14 cellular contexts compared by ENCODE assay signal in genomic region chr16:5058476-5058875, GRCh38. TPM values are rescaled to one million over a fixed set of nuclear protein-coding genes. Genes with fewer than 3 reads are reported as not detected.
DNase-seq lines count a peak whose midpoint lies in the region; ATAC-seq and TF ChIP-seq lines count a peak whose summit lies in the region.
"Had no signal": no experiment of that assay in that cellular context is flagged by ENCODE, and none has a peak within 500 bp of the region (broad histone marks: within the 10 kb centered on the region; RNA-seq: fewer than 3 reads in every experiment).

No MANE protein-coding gene starts in this region.

- H3K27me3 ChIP-seq in left ventricle myocardium inferior (ENCODE audit: low read depth) (no peaks in the 10 kb centered on the region), spleen (replicated peaks in 1 of 7) (no peaks in the 10 kb centered on the region)

- DNase-seq in left cardiac atrium (no peak), left ventricle myocardium inferior (no peak), RPMI7951 (ENCODE audit: low read depth) (peak; percentile 26), left ventricle myocardium superior (no peak), spleen (peak; percentile 70), GM10266 (ENCODE audit: extremely low spot score) (no peak), RPMI8226 (no peak)
- DNase-seq: activated CD8-positive, alpha-beta memory T cell treated with anti-CD3 and anti-CD28 coated beads, Interleukin-2, amount 10 ng/mL, durations not matched to agents 7 days and 5 days; amygdala; CD4-positive, CD25-positive, alpha-beta regulatory T cell; erythroblast; NCI-H1417; stimulated activated CD4-positive, alpha-beta T cell treated with anti-CD3 and anti-CD28 coated beads, Interleukin-4, amount 100 ng/mL, for 4 hours had no signal

- H3K36me3 ChIP-seq in left ventricle myocardium inferior, result no peaks in the 10 kb centered on the region
- H3K36me3 ChIP-seq in spleen, result no peaks in the 10 kb centered on the region

- H3K27ac ChIP-seq in left ventricle myocardium inferior (replicated peaks) (no peak overlapping the region), spleen (peak overlapping the region in 4 of 8 donors; percentile 13 to 57 (median 48))

- no peaks in the 10 kb centered on the region for H3K4me1 ChIP-seq in left ventricle myocardium inferior
- H3K4me1 ChIP-seq in spleen, result peaks cover 0 to 17% (median 4%) of the 10 kb centered on the region in 6 donors

- peak; percentile 11 to 68 for ATAC-seq in left cardiac atrium
- ATAC-seq in left ventricle myocardium superior, result peak; percentile 51
- ATAC-seq in GM19324 (IDR thresholded peaks at IDR 0.05; ENCODE audit: low FRiP score, unreplicated experiment), result no peak
- ATAC-seq: activated CD8-positive, alpha-beta memory T cell treated with anti-CD3 and anti-CD28 coated beads, Interleukin-2, amount 10 ng/mL, durations not matched to agents 7 days and 5 days had no signal

- TF ChIP-seq CTCF in left ventricle myocardium inferior (IDR thresholded peaks at IDR 0.05; ENCODE audit: borderline replicate concordance) (no peak), spleen (IDR thresholded peaks at IDR 0.05 in 8 of 11, conservative IDR thresholded peaks at IDR 0.05 in 3 of 11) (peak in 6 of 11 experiments; percentile 20 to 42 (median 32)), GM10266 (IDR thresholded peaks at IDR 0.05; ENCODE audit: control insufficient read depth, insufficient read depth, low read depth, missing control alignments) (no peak)

- H3K4me3 ChIP-seq in left ventricle myocardium inferior, result no peak overlapping the region
- H3K4me3 ChIP-seq in spleen, result peak overlapping the region in 1 of 8 donors; percentile 9

- intact Hi-C loops in left cardiac atrium (cut with DNase I), result no loop called here
- intact Hi-C loops in left ventricle myocardium inferior (cut with micrococcal nuclease), result no loop called here
- intact Hi-C loops in left ventricle myocardium superior (cut with micrococcal nuclease), result no loop called here
- intact Hi-C loops in spleen (cut with DNase I; ENCODE audit: low total_unique reads), result no loop called here

- no peak for TF ChIP-seq POLR2A in spleen (IDR thresholded peaks at IDR 0.05)

- 64 to 84% (median 66%) methylated on average over 3 to 7 of the region's 7 CpGs for WGBS in spleen, 5 donors

- H3K9me3 ChIP-seq in left ventricle myocardium inferior (replicated peaks) (no peaks in the 10 kb centered on the region), spleen (no peaks in the 10 kb centered on the region)

RNA-seq across cellular contexts. Expression of gene C16orf89, which starts 7.3 kb away (rescaled TPM):
- total RNA-seq in left cardiac atrium, result 10 to 100 TPM in 1 of 2 donors, 1 to 10 TPM in 1; 6.6 to 19.4 TPM
- total RNA-seq in left ventricle myocardium inferior, result 5.9 TPM
- not detected in 2 replicates for total RNA-seq in RPMI7951 (2014; rRNA removed; shearing (Covaris generic))
- 2.9 TPM for total RNA-seq in left ventricle myocardium superior
- 1 to 10 TPM in 4 of 7 donors, under 1 TPM in 2, not detected in 1; 0.34 to 2.5 (median 1.5) TPM for total RNA-seq in spleen
- polyA plus RNA-seq in spleen, result 1 to 10 TPM; 1.7 to 5.7 (median 4.0) TPM
- total RNA-seq: activated CD8-positive, alpha-beta memory T cell treated with anti-CD3 and anti-CD28 coated beads, Interleukin-2, amount 10 ng/mL, durations not matched to agents 7 days and 5 days; CD4-positive, CD25-positive, alpha-beta regulatory T cell had no signal
- polyA plus RNA-seq: CD4-positive, CD25-positive, alpha-beta regulatory T cell had no signal

RNA-seq across cellular contexts. Expression of gene ALG1, which starts 13.2 kb away (rescaled TPM):
- 10 to 100 TPM; 11.0 to 11.8 TPM for total RNA-seq in left cardiac atrium
- 7.3 TPM for total RNA-seq in left ventricle myocardium inferior
- 13.1 and 22.7 TPM in 2 replicates for total RNA-seq in RPMI7951 (2014; rRNA removed; shearing (Covaris generic))
- total RNA-seq in left ventricle myocardium superior, result 8.3 TPM
- total RNA-seq in spleen, result 10 to 100 TPM; 18.4 to 46.2 (median 24.8) TPM
- polyA plus RNA-seq in spleen, result 10 to 100 TPM; 13.0 to 18.6 (median 17.0) TPM

RNA-seq across cellular contexts. Expression of gene NAGPA, which starts 24.7 kb away (rescaled TPM):
- total RNA-seq in left cardiac atrium (1 to 10 TPM; 6.8 to 8.4 TPM), left ventricle myocardium inferior (6.6 TPM), left ventricle myocardium superior (6.1 TPM), spleen (10 to 100 TPM; 16.2 to 41.8 (median 25.4) TPM)
- 11.8 and 13.9 TPM in 2 replicates for total RNA-seq in RPMI7951 (2014; rRNA removed; shearing (Covaris generic))
- 10 to 100 TPM; 11.8 to 17.7 (median 14.8) TPM for polyA plus RNA-seq in spleen

RNA-seq across cellular contexts. Expression of gene EEF2KMT, which starts 39.1 kb away (rescaled TPM):
- total RNA-seq in left cardiac atrium (1 to 10 TPM; 5.4 to 7.5 TPM), left ventricle myocardium inferior (7.3 TPM), left ventricle myocardium superior (4.9 TPM), spleen (10 to 100 TPM in 1 of 7 donors, 1 to 10 TPM in 6; 5.8 to 11.7 (median 7.6) TPM)
- 7.4 and 10.7 TPM in 2 replicates for total RNA-seq in RPMI7951 (2014; rRNA removed; shearing (Covaris generic))
- polyA plus RNA-seq in spleen, result 1 to 10 TPM; 4.5 to 7.8 (median 6.7) TPM

Comparison
In these comparisons a context has a peak if more than half of its experiments do, and no peak if none do; other contexts are left out.
1. DNase-seq: peak in RPMI7951 (single experiment) and spleen (single experiment); none in left cardiac atrium (single experiment), left ventricle myocardium inferior (single experiment), left ventricle myocardium superior (single experiment), GM10266 (single experiment) and RPMI8226 (single experiment).
2. CTCF ChIP-seq: peak in spleen (6 of 11); none in left ventricle myocardium inferior (single experiment) and GM10266 (single experiment).